ENCODE assay signal across 8 cellular contexts in the genomic region with DNA sequence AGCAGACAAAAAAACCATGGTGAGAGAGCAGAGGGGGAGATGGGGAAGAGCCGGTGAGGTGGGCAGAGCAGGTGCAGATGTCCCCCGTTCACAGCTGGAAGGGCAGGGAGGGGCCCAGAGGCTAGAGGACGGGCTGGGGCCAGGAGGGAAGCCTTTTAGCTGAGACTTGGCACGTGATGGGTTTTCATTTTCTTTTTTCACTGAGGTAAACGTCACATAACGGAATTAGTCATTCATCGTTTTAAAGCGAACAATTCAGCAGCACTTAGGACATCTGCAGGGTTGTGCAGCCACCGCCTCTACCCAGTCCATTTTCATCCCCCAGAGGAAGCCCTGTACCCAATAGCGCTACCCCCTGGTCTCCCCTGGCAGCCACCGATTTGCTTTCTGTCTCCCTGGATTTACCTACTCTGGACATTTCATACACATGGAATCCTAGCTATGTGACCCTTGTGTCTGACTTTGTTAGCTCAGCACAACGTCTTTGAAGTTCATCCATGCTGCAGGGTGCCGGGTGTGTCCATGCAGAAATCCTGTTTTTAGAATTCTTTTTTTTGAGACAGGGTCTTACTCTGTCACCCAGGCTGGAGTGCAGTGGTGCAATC. TPM values are rescaled to one million over a fixed set of nuclear protein-coding genes. Genes with fewer than 3 reads are reported as not detected.
DNase-seq lines count a peak whose midpoint lies in the region; ATAC-seq and TF ChIP-seq lines count a peak whose summit lies in the region.

No MANE protein-coding gene starts in this region.

- ATAC-seq in HG03139 (IDR thresholded peaks at IDR 0.05; ENCODE audit: unreplicated experiment) (peak; percentile 67), upper lobe of left lung (ENCODE audit: low FRiP score in 2 of 2) (no peak)
- ATAC-seq in activated CD8-positive, alpha-beta T cell treated with anti-CD3 and anti-CD28 coated beads, Interleukin-2, amount 10 ng/mL, durations not matched to agents 7 days and 5 days: peak; percentile 25
- ATAC-seq in stimulated activated memory B cell treated with anti-CD40 and anti-IgM and Interleukin-4, amounts not matched to agents 10 μg/mL and 1 μg/mL and 100 μg/mL, for 72 hours: peak; percentile 83

- H3K36me3 ChIP-seq in upper lobe of left lung: no peaks in the 10 kb centered on the region

- no peak for TF ChIP-seq CTCF in progenitor cell of endocrine pancreas (IDR thresholded peaks at IDR 0.05; ENCODE audit: unreplicated experiment)
- TF ChIP-seq CTCF in upper lobe of left lung (IDR thresholded peaks at IDR 0.05): no peak

- H3K27ac ChIP-seq in upper lobe of left lung: no peak overlapping the region

- peaks cover 0 to 11% (median 4%) of the 10 kb centered on the region in 4 donors for H3K27me3 ChIP-seq in upper lobe of left lung

- peak; percentile 34 for DNase-seq in activated naive CD4-positive, alpha-beta T cell treated with anti-CD3 and anti-CD28 coated beads for 36 hours
- no peak for DNase-seq in activated naive CD4-positive, alpha-beta T cell treated with anti-CD3 and anti-CD28 coated beads, Interleukin-2, amount 50 U/mL, for 16 hours
- DNase-seq in activated CD8-positive, alpha-beta T cell treated with anti-CD3 and anti-CD28 coated beads, Interleukin-2, amount 10 ng/mL, durations not matched to agents 7 days and 5 days: no peak
- DNase-seq in HPDE6-E6E7 (ENCODE audit: extremely low spot score) (no peak), progenitor cell of endocrine pancreas (ENCODE audit: low spot score, unreplicated experiment) (no peak), upper lobe of left lung (no peak)

- intact Hi-C loops in activated naive CD4-positive, alpha-beta T cell treated with anti-CD3 and anti-CD28 coated beads for 36 hours (cut with micrococcal nuclease): loop anchor here (10.0 kb wide), 1 partner anchor 205 kb away; no protein-coding TSS in a partner anchor

- H3K9me3 ChIP-seq in upper lobe of left lung: no peaks in the 10 kb centered on the region

- WGBS in upper lobe of left lung, 2 donors: 31 to 33% methylated on average over 13 of the region's 13 CpGs

- H3K27me3 Mint-ChIP-seq in activated naive CD4-positive, alpha-beta T cell treated with anti-CD3 and anti-CD28 coated beads for 36 hours (ENCODE audit: low read depth): peaks cover 33% of the 10 kb centered on the region
- H3K27me3 Mint-ChIP-seq in activated CD8-positive, alpha-beta T cell treated with anti-CD3 and anti-CD28 coated beads, Interleukin-2, amount 10 ng/mL, durations not matched to agents 7 days and 5 days (ENCODE audit: low read depth): peaks cover 9% of the 10 kb centered on the region
- no peaks in the 10 kb centered on the region for H3K27me3 Mint-ChIP-seq in stimulated activated memory B cell treated with anti-CD40 and anti-IgM and Interleukin-4, amounts not matched to agents 10 μg/mL and 1 μg/mL and 100 μg/mL, for 72 hours
- peaks cover 4% of the 10 kb centered on the region for H3K27me3 Mint-ChIP-seq in progenitor cell of endocrine pancreas

- H3K4me3 ChIP-seq in upper lobe of left lung: no peak overlapping the region

- no peak for TF ChIP-seq EP300 in upper lobe of left lung (IDR thresholded peaks at IDR 0.05)

- no peak overlapping the region for H3K27ac Mint-ChIP-seq in activated naive CD4-positive, alpha-beta T cell treated with anti-CD3 and anti-CD28 coated beads for 36 hours
- peak overlapping the region; percentile 23 for H3K27ac Mint-ChIP-seq in activated CD8-positive, alpha-beta T cell treated with anti-CD3 and anti-CD28 coated beads, Interleukin-2, amount 10 ng/mL, durations not matched to agents 7 days and 5 days
- H3K27ac Mint-ChIP-seq in stimulated activated memory B cell treated with anti-CD40 and anti-IgM and Interleukin-4, amounts not matched to agents 10 μg/mL and 1 μg/mL and 100 μg/mL, for 72 hours: peak overlapping the region; percentile 90
- no peak overlapping the region for H3K27ac Mint-ChIP-seq in progenitor cell of endocrine pancreas

- H3K36me3 Mint-ChIP-seq in activated naive CD4-positive, alpha-beta T cell treated with anti-CD3 and anti-CD28 coated beads for 36 hours (ENCODE audit: low read depth): no peaks in the 10 kb centered on the region
- H3K36me3 Mint-ChIP-seq in activated CD8-positive, alpha-beta T cell treated with anti-CD3 and anti-CD28 coated beads, Interleukin-2, amount 10 ng/mL, durations not matched to agents 7 days and 5 days (ENCODE audit: low read depth): no peaks in the 10 kb centered on the region
- no peaks in the 10 kb centered on the region for H3K36me3 Mint-ChIP-seq in stimulated activated memory B cell treated with anti-CD40 and anti-IgM and Interleukin-4, amounts not matched to agents 10 μg/mL and 1 μg/mL and 100 μg/mL, for 72 hours
- H3K36me3 Mint-ChIP-seq in progenitor cell of endocrine pancreas (ENCODE audit: insufficient read depth): no peaks in the 10 kb centered on the region

- H3K4me1 ChIP-seq in upper lobe of left lung: no peaks in the 10 kb centered on the region

- H3K4me3 Mint-ChIP-seq in activated naive CD4-positive, alpha-beta T cell treated with anti-CD3 and anti-CD28 coated beads for 36 hours: no peak overlapping the region
- H3K4me3 Mint-ChIP-seq in activated CD8-positive, alpha-beta T cell treated with anti-CD3 and anti-CD28 coated beads, Interleukin-2, amount 10 ng/mL, durations not matched to agents 7 days and 5 days: no peak overlapping the region
- H3K4me3 Mint-ChIP-seq in stimulated activated memory B cell treated with anti-CD40 and anti-IgM and Interleukin-4, amounts not matched to agents 10 μg/mL and 1 μg/mL and 100 μg/mL, for 72 hours: peak overlapping the region; percentile 20
- no peak overlapping the region for H3K4me3 Mint-ChIP-seq in progenitor cell of endocrine pancreas (ENCODE audit: low read depth)

- POLR2A ChIA-PET in activated CD8-positive, alpha-beta T cell treated with anti-CD3 and anti-CD28 coated beads, Interleukin-2, amount 10 ng/mL, durations not matched to agents 7 days and 5 days (lab: Charles Lee): no interaction called here

- H3K9me3 Mint-ChIP-seq in activated naive CD4-positive, alpha-beta T cell treated with anti-CD3 and anti-CD28 coated beads for 36 hours: no peaks in the 10 kb centered on the region
- H3K9me3 Mint-ChIP-seq in activated CD8-positive, alpha-beta T cell treated with anti-CD3 and anti-CD28 coated beads, Interleukin-2, amount 10 ng/mL, durations not matched to agents 7 days and 5 days (ENCODE audit: insufficient read depth): no peaks in the 10 kb centered on the region
- H3K9me3 Mint-ChIP-seq in stimulated activated memory B cell treated with anti-CD40 and anti-IgM and Interleukin-4, amounts not matched to agents 10 μg/mL and 1 μg/mL and 100 μg/mL, for 72 hours: peaks cover 6% of the 10 kb centered on the region
- no peaks in the 10 kb centered on the region for H3K9me3 Mint-ChIP-seq in progenitor cell of endocrine pancreas (ENCODE audit: low read depth)

- H3K4me1 Mint-ChIP-seq in activated naive CD4-positive, alpha-beta T cell treated with anti-CD3 and anti-CD28 coated beads for 36 hours (ENCODE audit: low read depth): peaks cover 15% of the 10 kb centered on the region
- peaks cover 10% of the 10 kb centered on the region for H3K4me1 Mint-ChIP-seq in activated CD8-positive, alpha-beta T cell treated with anti-CD3 and anti-CD28 coated beads, Interleukin-2, amount 10 ng/mL, durations not matched to agents 7 days and 5 days (ENCODE audit: low read depth)
- peaks cover 23% of the 10 kb centered on the region for H3K4me1 Mint-ChIP-seq in stimulated activated memory B cell treated with anti-CD40 and anti-IgM and Interleukin-4, amounts not matched to agents 10 μg/mL and 1 μg/mL and 100 μg/mL, for 72 hours
- no peaks in the 10 kb centered on the region for H3K4me1 Mint-ChIP-seq in progenitor cell of endocrine pancreas (ENCODE audit: low read depth)

- no peak for TF ChIP-seq POLR2A in upper lobe of left lung (IDR thresholded peaks at IDR 0.05)

- CTCF ChIA-PET in activated naive CD4-positive, alpha-beta T cell treated with anti-CD3 and anti-CD28 coated beads for 36 hours (lab: Charles Lee): interaction anchor here (0.6 to 1.9 kb wide), 14 partner anchors 10 to 189 kb away, joined by 3 to 11 read pairs (median 4); a partner anchor contains a TSS
- CTCF ChIA-PET in activated CD8-positive, alpha-beta T cell treated with anti-CD3 and anti-CD28 coated beads, Interleukin-2, amount 10 ng/mL, durations not matched to agents 7 days and 5 days (lab: Charles Lee): interaction anchor here (0.5 to 3.6 kb wide), 16 partner anchors 10 to 220 kb away, joined by 3 to 35 read pairs (median 4); a partner anchor contains a TSS

RNA-seq across cellular contexts. Expression of a gene that starts 16.0 kb away (rescaled TPM):
- 10 to 100 TPM; 28.4 to 29.2 TPM for total RNA-seq in activated naive CD4-positive, alpha-beta T cell treated with anti-CD3 and anti-CD28 coated beads for 36 hours
- total RNA-seq in activated CD8-positive, alpha-beta T cell treated with anti-CD3 and anti-CD28 coated beads, Interleukin-2, amount 10 ng/mL, durations not matched to agents 7 days and 5 days: 10 to 100 TPM; 54.8 to 56.9 TPM
- total RNA-seq in progenitor cell of endocrine pancreas: 177 and 181 TPM in 2 replicates
- 100 to 1,000 TPM in 4 of 6 donors, 10 to 100 TPM in 2; 83.8 to 155 (median 121) TPM for total RNA-seq in upper lobe of left lung

RNA-seq across cellular contexts. Expression of a gene that starts 16.4 kb away (rescaled TPM):
- total RNA-seq in activated naive CD4-positive, alpha-beta T cell treated with anti-CD3 and anti-CD28 coated beads for 36 hours: under 1 TPM in 1 of 2 experiments, not detected in 1; 0.57 TPM
- total RNA-seq in activated CD8-positive, alpha-beta T cell treated with anti-CD3 and anti-CD28 coated beads, Interleukin-2, amount 10 ng/mL, durations not matched to agents 7 days and 5 days: under 1 TPM in 1 of 2 experiments, not detected in 1; 0.29 TPM
- total RNA-seq in progenitor cell of endocrine pancreas (11.6 and 12.0 TPM in 2 replicates), upper lobe of left lung (10 to 100 TPM in 1 of 6 donors, 1 to 10 TPM in 4, not detected in 1; 2.4 to 10.1 (median 3.0) TPM)

RNA-seq across cellular contexts. Expression of a gene that starts 27.6 kb away (rescaled TPM):
- total RNA-seq in activated naive CD4-positive, alpha-beta T cell treated with anti-CD3 and anti-CD28 coated beads for 36 hours: 1 to 10 TPM in 1 of 2 experiments, under 1 TPM in 1; 0.64 to 1.6 TPM
- not detected for total RNA-seq in activated CD8-positive, alpha-beta T cell treated with anti-CD3 and anti-CD28 coated beads, Interleukin-2, amount 10 ng/mL, durations not matched to agents 7 days and 5 days
- 1.6 and 2.1 TPM in 2 replicates for total RNA-seq in progenitor cell of endocrine pancreas
- total RNA-seq in upper lobe of left lung: under 1 TPM in 2 of 6 donors, not detected in 4; 0.09 to 0.17 TPM

RNA-seq across cellular contexts. Expression of a gene that starts 41.5 kb away (rescaled TPM):
- under 1 TPM; 0.36 to 0.47 TPM for total RNA-seq in activated naive CD4-positive, alpha-beta T cell treated with anti-CD3 and anti-CD28 coated beads for 36 hours
- under 1 TPM; 0.52 to 0.84 TPM for total RNA-seq in activated CD8-positive, alpha-beta T cell treated with anti-CD3 and anti-CD28 coated beads, Interleukin-2, amount 10 ng/mL, durations not matched to agents 7 days and 5 days
- total RNA-seq in progenitor cell of endocrine pancreas: 1.7 and 2.5 TPM in 2 replicates
- total RNA-seq in upper lobe of left lung: 1 to 10 TPM in 1 of 6 donors, under 1 TPM in 3, not detected in 2; 0.13 to 2.1 (median 0.56) TPM

RNA-seq across cellular contexts. Expression of a gene that starts 50.7 kb away (rescaled TPM):
- total RNA-seq in activated naive CD4-positive, alpha-beta T cell treated with anti-CD3 and anti-CD28 coated beads for 36 hours: 10 to 100 TPM; 17.2 to 17.9 TPM
- total RNA-seq in activated CD8-positive, alpha-beta T cell treated with anti-CD3 and anti-CD28 coated beads, Interleukin-2, amount 10 ng/mL, durations not matched to agents 7 days and 5 days: 10 to 100 TPM; 49.8 to 51.3 TPM
- total RNA-seq in progenitor cell of endocrine pancreas (12.1 and 13.1 TPM in 2 replicates), upper lobe of left lung (10 to 100 TPM; 22.6 to 59.2 (median 40.1) TPM)

Comparison
In these comparisons a context has a peak if more than half of its experiments do, and no peak if none do; other contexts are left out.
1. H3K27ac Mint-ChIP-seq: peak in activated CD8-positive, alpha-beta T cell treated with anti-CD3 and anti-CD28 coated beads, Interleukin-2, amount 10 ng/mL, durations not matched to agents 7 days and 5 days (single experiment) and stimulated activated memory B cell treated with anti-CD40 and anti-IgM and Interleukin-4, amounts not matched to agents 10 μg/mL and 1 μg/mL and 100 μg/mL, for 72 hours (single experiment); none in activated naive CD4-positive, alpha-beta T cell treated with anti-CD3 and anti-CD28 coated beads for 36 hours (single experiment) and progenitor cell of endocrine pancreas (single experiment).
2. ATAC-seq: peak in HG03139 (single experiment), activated CD8-positive, alpha-beta T cell treated with anti-CD3 and anti-CD28 coated beads, Interleukin-2, amount 10 ng/mL, durations not matched to agents 7 days and 5 days (single experiment) and stimulated activated memory B cell treated with anti-CD40 and anti-IgM and Interleukin-4, amounts not matched to agents 10 μg/mL and 1 μg/mL and 100 μg/mL, for 72 hours (single experiment); none in upper lobe of left lung (0 of 2).